Comparison of ENCODE assay signal across 2 cellular contexts in the genomic region with DNA sequence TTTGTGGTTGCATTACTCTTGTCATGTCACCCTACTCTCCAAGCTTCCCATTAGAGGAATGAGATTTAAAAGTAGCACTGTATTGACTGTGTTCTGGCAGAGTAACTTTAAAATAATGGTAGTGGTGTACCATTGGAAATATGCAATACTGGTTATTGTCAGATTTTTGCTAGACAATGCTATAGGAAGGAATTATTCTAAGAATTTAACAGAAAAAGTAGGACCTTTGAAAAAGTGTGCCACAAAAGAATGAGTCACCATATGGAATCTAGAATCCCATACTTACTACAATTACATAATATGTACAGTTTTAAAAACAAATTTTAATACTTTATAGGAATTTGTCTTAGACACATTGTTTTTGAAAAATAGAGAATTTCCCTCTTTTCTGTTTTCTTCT.
TF ChIP-seq lines count a peak whose summit lies in the region.

No MANE protein-coding gene starts in this region.

TF ChIP-seq in HCT116, 20 proteins besides CTCF, POLR2A, EP300 and RAD21:
- TF ChIP-seq, protein P1, sequence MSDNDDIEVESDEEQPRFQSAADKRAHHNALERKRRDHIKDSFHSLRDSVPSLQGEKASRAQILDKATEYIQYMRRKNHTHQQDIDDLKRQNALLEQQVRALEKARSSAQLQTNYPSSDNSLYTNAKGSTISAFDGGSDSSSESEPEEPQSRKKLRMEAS (IDR thresholded peaks at IDR 0.05): no peak
- TF ChIP-seq TCF7L2 (IDR thresholded peaks at IDR 0.05; ENCODE audit: borderline replicate concordance, extremely low read depth, insufficient read depth, insufficient read length) (no peak), EZH2phosphoT487 (IDR thresholded peaks at IDR 0.05; ENCODE audit: borderline replicate concordance) (no peak), EZH2 (IDR thresholded peaks at IDR 0.05) (no peak), ZNF274 (IDR thresholded peaks at IDR 0.05; ENCODE audit: low read depth, low read length) (no peak), ELF1 (IDR thresholded peaks at IDR 0.05; ENCODE audit: borderline replicate concordance, low read depth) (no peak), POLR2AphosphoS5 (IDR thresholded peaks at IDR 0.05; ENCODE audit: low read depth, low read length) (no peak), CEBPB (IDR thresholded peaks at IDR 0.05; ENCODE audit: low read depth) (no peak), CBX3 (IDR thresholded peaks at IDR 0.05; ENCODE audit: low read depth) (no peak), SRF (IDR thresholded peaks at IDR 0.05; ENCODE audit: low read depth) (no peak), FOSL1 (IDR thresholded peaks at IDR 0.05; ENCODE audit: low read depth) (no peak), YY1 (IDR thresholded peaks at IDR 0.05; ENCODE audit: extremely low read depth, insufficient replicate concordance, low read depth, low read length) (no peak), SIN3A (IDR thresholded peaks at IDR 0.05; ENCODE audit: low read depth) (no peak), ZFX (IDR thresholded peaks at IDR 0.05) (no peak), JUND (IDR thresholded peaks at IDR 0.05) (no peak), EGR1 (IDR thresholded peaks at IDR 0.05; ENCODE audit: low read depth) (no peak)
- TF ChIP-seq, protein P2, sequence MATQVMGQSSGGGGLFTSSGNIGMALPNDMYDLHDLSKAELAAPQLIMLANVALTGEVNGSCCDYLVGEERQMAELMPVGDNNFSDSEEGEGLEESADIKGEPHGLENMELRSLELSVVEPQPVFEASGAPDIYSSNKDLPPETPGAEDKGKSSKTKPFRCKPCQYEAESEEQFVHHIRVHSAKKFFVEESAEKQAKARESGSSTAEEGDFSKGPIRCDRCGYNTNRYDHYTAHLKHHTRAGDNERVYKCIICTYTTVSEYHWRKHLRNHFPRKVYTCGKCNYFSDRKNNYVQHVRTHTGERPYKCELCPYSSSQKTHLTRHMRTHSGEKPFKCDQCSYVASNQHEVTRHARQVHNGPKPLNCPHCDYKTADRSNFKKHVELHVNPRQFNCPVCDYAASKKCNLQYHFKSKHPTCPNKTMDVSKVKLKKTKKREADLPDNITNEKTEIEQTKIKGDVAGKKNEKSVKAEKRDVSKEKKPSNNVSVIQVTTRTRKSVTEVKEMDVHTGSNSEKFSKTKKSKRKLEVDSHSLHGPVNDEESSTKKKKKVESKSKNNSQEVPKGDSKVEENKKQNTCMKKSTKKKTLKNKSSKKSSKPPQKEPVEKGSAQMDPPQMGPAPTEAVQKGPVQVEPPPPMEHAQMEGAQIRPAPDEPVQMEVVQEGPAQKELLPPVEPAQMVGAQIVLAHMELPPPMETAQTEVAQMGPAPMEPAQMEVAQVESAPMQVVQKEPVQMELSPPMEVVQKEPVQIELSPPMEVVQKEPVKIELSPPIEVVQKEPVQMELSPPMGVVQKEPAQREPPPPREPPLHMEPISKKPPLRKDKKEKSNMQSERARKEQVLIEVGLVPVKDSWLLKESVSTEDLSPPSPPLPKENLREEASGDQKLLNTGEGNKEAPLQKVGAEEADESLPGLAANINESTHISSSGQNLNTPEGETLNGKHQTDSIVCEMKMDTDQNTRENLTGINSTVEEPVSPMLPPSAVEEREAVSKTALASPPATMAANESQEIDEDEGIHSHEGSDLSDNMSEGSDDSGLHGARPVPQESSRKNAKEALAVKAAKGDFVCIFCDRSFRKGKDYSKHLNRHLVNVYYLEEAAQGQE (IDR thresholded peaks at IDR 0.05; ENCODE audit: low read depth): no peak
- TF ChIP-seq, protein P3, sequence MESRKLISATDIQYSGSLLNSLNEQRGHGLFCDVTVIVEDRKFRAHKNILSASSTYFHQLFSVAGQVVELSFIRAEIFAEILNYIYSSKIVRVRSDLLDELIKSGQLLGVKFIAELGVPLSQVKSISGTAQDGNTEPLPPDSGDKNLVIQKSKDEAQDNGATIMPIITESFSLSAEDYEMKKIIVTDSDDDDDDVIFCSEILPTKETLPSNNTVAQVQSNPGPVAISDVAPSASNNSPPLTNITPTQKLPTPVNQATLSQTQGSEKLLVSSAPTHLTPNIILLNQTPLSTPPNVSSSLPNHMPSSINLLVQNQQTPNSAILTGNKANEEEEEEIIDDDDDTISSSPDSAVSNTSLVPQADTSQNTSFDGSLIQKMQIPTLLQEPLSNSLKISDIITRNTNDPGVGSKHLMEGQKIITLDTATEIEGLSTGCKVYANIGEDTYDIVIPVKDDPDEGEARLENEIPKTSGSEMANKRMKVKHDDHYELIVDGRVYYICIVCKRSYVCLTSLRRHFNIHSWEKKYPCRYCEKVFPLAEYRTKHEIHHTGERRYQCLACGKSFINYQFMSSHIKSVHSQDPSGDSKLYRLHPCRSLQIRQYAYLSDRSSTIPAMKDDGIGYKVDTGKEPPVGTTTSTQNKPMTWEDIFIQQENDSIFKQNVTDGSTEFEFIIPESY (IDR thresholded peaks at IDR 0.05; ENCODE audit: extremely low read depth, insufficient replicate concordance, low read length): no peak

TF ChIP-seq in endothelial cell of umbilical vein, 7 proteins besides CTCF, POLR2A, EP300 and RAD21:
- TF ChIP-seq, protein P1 (IDR thresholded peaks at IDR 0.05; ENCODE audit: insufficient read depth, insufficient read length): no peak
- TF ChIP-seq POLR2AphosphoS5 (IDR thresholded peaks at IDR 0.05; ENCODE audit: insufficient read depth, low read depth, low read length): no peak
- TF ChIP-seq GATA2 (IDR thresholded peaks at IDR 0.05; ENCODE audit: insufficient read depth, insufficient read length, low read depth, low read length): no peak
- no peak for TF ChIP-seq MYC (IDR thresholded peaks at IDR 0.05; ENCODE audit: low read depth, low read length)
- no peak for TF ChIP-seq EZH2 (IDR thresholded peaks at IDR 0.05; ENCODE audit: borderline replicate concordance, low read depth, low read length, severe bottlenecking)
- peak; percentile 64 for TF ChIP-seq JUN (IDR thresholded peaks at IDR 0.05; ENCODE audit: borderline replicate concordance, insufficient read depth, insufficient read length, low read depth)
- TF ChIP-seq FOS (IDR thresholded peaks at IDR 0.05; ENCODE audit: borderline replicate concordance, insufficient read depth, low read length): peak; percentile 72
